25 cellular contexts compared by ENCODE assay signal in genomic region chr5:53025506-53025905, GRCh38. TPM values are rescaled to one million over a fixed set of nuclear protein-coding genes. Genes with fewer than 3 reads are reported as not detected.
"Had no signal": no experiment of that assay in that cellular context is flagged by ENCODE, and none has a peak within 500 bp of the region (broad histone marks: within the 10 kb centered on the region; RNA-seq: fewer than 3 reads in every experiment).

No MANE protein-coding gene starts in this region.

- H3K36me3 Mint-ChIP-seq: immature natural killer cell; stimulated activated naive B cell treated with anti-CD40 and anti-IgM and Interleukin-4, amounts not matched to agents 10 μg/mL and 1 μg/mL and 100 μg/mL, for 72 hours had no signal

- H3K4me1 Mint-ChIP-seq: central memory CD8-positive, alpha-beta T cell; immature natural killer cell; nephron progenitor cell; stimulated activated naive B cell treated with anti-CD40 and anti-IgM and Interleukin-4, amounts not matched to agents 10 μg/mL and 1 μg/mL and 100 μg/mL, for 72 hours had no signal

- ATAC-seq: activated naive CD4-positive, alpha-beta T cell treated with anti-CD3 and anti-CD28 coated beads, Interleukin-2, amount 50 U/mL, for 72 hours; left ventricle myocardium superior; stimulated activated naive B cell treated with anti-CD40 and anti-IgM and Interleukin-4, amounts not matched to agents 10 μg/mL and 1 μg/mL and 100 μg/mL, for 72 hours had no signal

- H3K27ac Mint-ChIP-seq: activated naive CD4-positive, alpha-beta T cell treated with anti-CD3 and anti-CD28 coated beads, Interleukin-2, amount 50 U/mL, for 72 hours; immature natural killer cell; nephron progenitor cell; stimulated activated naive B cell treated with anti-CD40 and anti-IgM and Interleukin-4, amounts not matched to agents 10 μg/mL and 1 μg/mL and 100 μg/mL, for 72 hours had no signal

- H3K79me2 ChIP-seq: hepatocyte had no signal

- H2AFZ ChIP-seq: hepatocyte had no signal

- H3K36me3 ChIP-seq: breast epithelium, sigmoid colon, thoracic aorta, upper lobe of left lung, WERI-Rb-1 had no signal

- H3K4me2 ChIP-seq: hepatocyte, smooth muscle cell had no signal

- H3K4me3 ChIP-seq: breast epithelium, coronary artery, hepatocyte, sigmoid colon, smooth muscle cell, thoracic aorta, upper lobe of left lung had no signal

- H3K27me3 ChIP-seq: breast epithelium, hepatocyte, sigmoid colon, upper lobe of left lung had no signal

- H3K4me3 Mint-ChIP-seq: central memory CD8-positive, alpha-beta T cell; immature natural killer cell; nephron progenitor cell; stimulated activated naive B cell treated with anti-CD40 and anti-IgM and Interleukin-4, amounts not matched to agents 10 μg/mL and 1 μg/mL and 100 μg/mL, for 72 hours had no signal

- H3K27ac ChIP-seq: coronary artery, hepatocyte, sigmoid colon, thoracic aorta, upper lobe of left lung, WERI-Rb-1 had no signal

- H3K27me3 Mint-ChIP-seq: stimulated activated naive B cell treated with anti-CD40 and anti-IgM and Interleukin-4, amounts not matched to agents 10 μg/mL and 1 μg/mL and 100 μg/mL, for 72 hours had no signal

- H3K9me3 ChIP-seq: breast epithelium, sigmoid colon, thoracic aorta, upper lobe of left lung had no signal

- H3K9me3 Mint-ChIP-seq: activated naive CD4-positive, alpha-beta T cell treated with anti-CD3 and anti-CD28 coated beads, Interleukin-2, amount 50 U/mL, for 72 hours; central memory CD8-positive, alpha-beta T cell; nephron progenitor cell; stimulated activated naive B cell treated with anti-CD40 and anti-IgM and Interleukin-4, amounts not matched to agents 10 μg/mL and 1 μg/mL and 100 μg/mL, for 72 hours had no signal

- DNase-seq: activated CD4-positive, alpha-beta T cell treated with anti-CD3 and anti-CD28 coated beads for 1 hour; activated gamma-delta T cell treated with Interleukin-2 at 50 U/mL for 16 hours; activated T-cell treated with anti-CD3 and anti-CD28 coated beads, Interleukin-2, amount 50 U/mL, for 1 hour; glutamatergic neuron; immature natural killer cell; kidney glomerular epithelial cell; left ventricle myocardium superior; mammary epithelial cell; nephron progenitor cell; nucleus accumbens; posterior cingulate gyrus; sigmoid colon; stimulated activated CD4-positive, alpha-beta T cell treated with anti-CD3 and anti-CD28 coated beads, Interleukin-2, amount 100 ng/mL, for 48 hours; stimulated activated CD8-positive, alpha-beta memory T cell treated with anti-CD3 and anti-CD28 coated beads, Interleukin-4, amount 100 ng/mL, for 48 hours; stimulated activated naive B cell treated with anti-CD40 and anti-IgM and Interleukin-4, amounts not matched to agents 10 μg/mL and 1 μg/mL and 100 μg/mL, for 72 hours; T-helper 1 cell; upper lobe of left lung; WERI-Rb-1 had no signal

RNA-seq across cellular contexts. Expression of gene ITGA2, which starts 36.4 kb away (rescaled TPM):
- polyA plus RNA-seq: immature natural killer cell had no signal
